8 cellular contexts compared by ENCODE assay signal in genomic region chr16:74998481-74999207, GRCh38. TPM values are rescaled to one million over a fixed set of nuclear protein-coding genes. Genes with fewer than 3 reads are reported as not detected.
A peak's percentile ranks its signal among the peaks of the same experiment; 100 is the strongest.
DNase-seq lines count a peak whose midpoint lies in the region; ATAC-seq and TF ChIP-seq lines count a peak whose summit lies in the region.

ZNRF1 (plus strand) TSS chr16:74999024; CDS start chr16:74999672, 648 bp downstream.

- peaks cover 14 to 19% (median 17%) of the 10 kb centered on the region in 3 donors for H3K4me1 Mint-ChIP-seq in CD8-positive, alpha-beta memory T cell

- no peaks in the 10 kb centered on the region for H3K36me3 ChIP-seq in CD8-positive, alpha-beta memory T cell (ENCODE audit: insufficient read depth, low read length)
- H3K36me3 ChIP-seq in OCI-LY1 (ENCODE audit: insufficient read depth, low read length) (no peaks in the 10 kb centered on the region), mucosa of stomach (ENCODE audit: control insufficient read depth, insufficient read depth, low read length) (no peaks in the 10 kb centered on the region)

- H3K4me2 ChIP-seq in OCI-LY1 (ENCODE audit: low read length) = peak within 1 kb of the TSS; percentile 84

- H3K4me3 ChIP-seq in CD8-positive, alpha-beta memory T cell (ENCODE audit: low read length) = peak within 1 kb of the TSS; percentile 28
- peak within 1 kb of the TSS; percentile 69 for H3K4me3 ChIP-seq in OCI-LY1 (ENCODE audit: low read depth, low read length, poor library complexity, severe bottlenecking)
- H3K4me3 ChIP-seq in mucosa of stomach (ENCODE audit: low read length) = peak within 1 kb of the TSS; percentile 72

- H2AFZ ChIP-seq in OCI-LY1 (ENCODE audit: low read length) = no peak within 1 kb of the TSS

- peaks cover 6 to 7% of the 10 kb centered on the region in 2 donors for H3K27me3 Mint-ChIP-seq in CD8-positive, alpha-beta memory T cell

- ATAC-seq in GM19372 (IDR thresholded peaks at IDR 0.05; ENCODE audit: low read depth, unreplicated experiment) (peak; percentile 69), HG03565 (IDR thresholded peaks at IDR 0.05; ENCODE audit: unreplicated experiment) (peak; percentile 59)

- no peaks in the 10 kb centered on the region for H3K79me2 ChIP-seq in OCI-LY1 (ENCODE audit: insufficient read depth, low read length)

- CTCF ChIA-PET in CD8-positive, alpha-beta memory T cell (lab: Charles Lee) = interaction anchor here (0.8 to 2.5 kb wide), 19 partner anchors 8 to 149 kb away, joined by 3 to 31 read pairs (median 6); partner anchors contain the start of genes LDHD, WDR59 and ZFP1

- H3K9ac ChIP-seq in OCI-LY1 (ENCODE audit: low read length) (peak within 1 kb of the TSS; percentile 60; the same call in 1 of the 2 replicates), mucosa of stomach (ENCODE audit: low read length) (peak within 1 kb of the TSS; percentile 77)

- H3K9me3 ChIP-seq in CD8-positive, alpha-beta memory T cell (ENCODE audit: low read length) = no peaks in the 10 kb centered on the region
- H3K9me3 ChIP-seq in OCI-LY1 (ENCODE audit: low read length) = no peaks in the 10 kb centered on the region
- no peaks in the 10 kb centered on the region for H3K9me3 ChIP-seq in mucosa of stomach (ENCODE audit: control insufficient read depth, low read length)

- peaks cover 15% of the 10 kb centered on the region for H3K4me1 ChIP-seq in CD8-positive, alpha-beta memory T cell (ENCODE audit: insufficient read depth, low read length)
- H3K4me1 ChIP-seq in OCI-LY1 (ENCODE audit: insufficient read depth, low read length, severe bottlenecking) (peaks cover 7% of the 10 kb centered on the region), mucosa of stomach (ENCODE audit: control insufficient read depth, insufficient read depth, low read length) (peaks cover 24% of the 10 kb centered on the region)

- peak; percentile 66 to 82 (median 71) for DNase-seq in CD8-positive, alpha-beta memory T cell
- DNase-seq in activated T-cell treated with anti-CD3 and anti-CD28 coated beads for 4 hours (peak; percentile 73), erythroblast (lab: John Stamatoyannopoulos, UW) (peak; percentile 93 to 94)
- DNase-seq in stimulated activated CD8-positive, alpha-beta memory T cell treated with anti-CD3 and anti-CD28 coated beads, Interleukin-7, amount 100 ng/mL, for 1 hour (ENCODE audit: low read depth in 2 of 2) = peak; percentile 65 to 67

- no peak within 1 kb of the TSS for H3K27ac ChIP-seq in CD8-positive, alpha-beta memory T cell (ENCODE audit: low read depth, low read length)
- no peak within 1 kb of the TSS for H3K27ac ChIP-seq in OCI-LY1 (ENCODE audit: low read depth, low read length, poor library complexity, severe bottlenecking)

- peaks cover 0 to 5% (median 2%) of the 10 kb centered on the region in 3 donors for H3K36me3 Mint-ChIP-seq in CD8-positive, alpha-beta memory T cell

- no peaks in the 10 kb centered on the region for H3K9me3 Mint-ChIP-seq in CD8-positive, alpha-beta memory T cell

- no peaks in the 10 kb centered on the region for H3K9me2 ChIP-seq in OCI-LY1 (ENCODE audit: low read depth, low read length)

- peak within 1 kb of the TSS; percentile 87 to 94 (median 89) for H3K4me3 Mint-ChIP-seq in CD8-positive, alpha-beta memory T cell

- no peak for TF ChIP-seq POLR2A in erythroblast (IDR thresholded peaks at IDR 0.05; ENCODE audit: low read length)

- TF ChIP-seq CTCF in OCI-LY1 (IDR thresholded peaks at IDR 0.05; ENCODE audit: low read length) = peak; percentile 86

- no peaks in the 10 kb centered on the region for H4K20me1 ChIP-seq in OCI-LY1 (ENCODE audit: insufficient read depth, low read length)

- peak within 1 kb of the TSS; percentile 59 to 91 (median 85) for H3K27ac Mint-ChIP-seq in CD8-positive, alpha-beta memory T cell

- POLR2A ChIA-PET in CD8-positive, alpha-beta memory T cell (lab: Charles Lee) = interaction anchor here (0.8 to 2.3 kb wide), 3 partner anchors 14 to 113 kb away, joined by 3 to 11 read pairs (median 9); partner anchors contain the start of gene WDR59

- no peaks in the 10 kb centered on the region for H3F3A ChIP-seq in OCI-LY1 (ENCODE audit: insufficient read depth, low read length)

- no peaks in the 10 kb centered on the region for H3K27me3 ChIP-seq in CD8-positive, alpha-beta memory T cell (ENCODE audit: insufficient read depth, low read length, poor library complexity, severe bottlenecking)
- peaks cover 9% of the 10 kb centered on the region; the same call in 1 of the 2 replicates for H3K27me3 ChIP-seq in OCI-LY1 (ENCODE audit: insufficient read depth, low read length)
- no peaks in the 10 kb centered on the region for H3K27me3 ChIP-seq in mucosa of stomach (ENCODE audit: control insufficient read depth, insufficient read depth, low read length)

RNA-seq across cellular contexts. Expression of gene ZNRF1, which starts in this region (rescaled TPM):
- 10 to 100 TPM; 10.8 to 14.1 TPM for total RNA-seq in CD8-positive, alpha-beta memory T cell
- 2.2 TPM for polyA plus RNA-seq in CD8-positive, alpha-beta memory T cell
